23 cellular contexts compared by ENCODE assay signal in the genomic region with DNA sequence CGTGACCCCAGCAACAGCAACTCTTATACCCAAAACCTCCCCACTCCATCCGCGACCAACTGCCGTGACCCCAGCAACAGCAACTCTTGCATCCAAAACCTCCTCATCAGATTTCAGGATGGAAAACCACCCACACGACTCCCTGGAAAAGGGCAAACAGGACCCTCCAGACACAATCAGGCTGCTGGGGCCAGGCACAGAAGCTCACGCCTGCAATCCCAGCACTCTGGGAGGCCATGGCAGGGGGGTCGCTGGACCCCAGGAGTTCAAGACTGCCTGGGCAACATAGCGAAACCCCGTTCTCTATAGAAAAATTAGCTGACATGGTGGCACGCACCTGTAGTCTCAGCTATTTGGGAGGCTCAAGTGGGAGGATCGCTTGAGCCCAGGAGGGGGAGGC. TPM values are rescaled to one million over a fixed set of nuclear protein-coding genes. Genes with fewer than 3 reads are reported as not detected.
DNase-seq lines count a peak whose midpoint lies in the region; ATAC-seq and TF ChIP-seq lines count a peak whose summit lies in the region.
"Had no signal": no experiment of that assay in that cellular context is flagged by ENCODE, and none has a peak within 500 bp of the region (broad histone marks: within the 10 kb centered on the region; RNA-seq: fewer than 3 reads in every experiment).

No MANE protein-coding gene starts in this region.

- H3K79me2 ChIP-seq in SK-N-SH (ENCODE audit: insufficient read depth): peaks cover 25% of the 10 kb centered on the region; the same call in 1 of the 2 replicates

- no peak for TF ChIP-seq CTCF in A673 (conservative IDR thresholded peaks at IDR 0.05; ENCODE audit: low read depth, low read length)
- TF ChIP-seq CTCF in Caco-2 (IDR thresholded peaks at IDR 0.05; ENCODE audit: insufficient read depth in 1 of 2, low read depth in 1 of 2, low read length in 1 of 2, severe bottlenecking in 1 of 2, unreplicated experiment in 1 of 2): no peak
- no peak for TF ChIP-seq CTCF in WTC11 (IDR thresholded peaks at IDR 0.05)
- no peak for TF ChIP-seq CTCF in glutamatergic neuron (IDR thresholded peaks at IDR 0.05; ENCODE audit: partially characterized antibody, unreplicated experiment)
- no peak for TF ChIP-seq CTCF in CD8-positive, alpha-beta T cell (IDR thresholded peaks at IDR 0.05)
- no peak for TF ChIP-seq CTCF in SK-N-SH (IDR thresholded peaks at IDR 0.05)

- CTCF ChIA-PET in A673 (lab: Charles Lee): no interaction called here
- CTCF ChIA-PET in Caco-2 (lab: Charles Lee): no interaction called here
- CTCF ChIA-PET in WTC11 (lab: Charles Lee): interaction anchor here (1.7 kb wide), 1 partner anchor 174 kb away, joined by 4 read pairs; no protein-coding TSS in a partner anchor
- CTCF ChIA-PET in CD8-positive, alpha-beta T cell (lab: Charles Lee): interaction anchor here (1.0 kb wide), 1 partner anchor 39 kb away, joined by 3 read pairs; no protein-coding TSS in a partner anchor
- CTCF ChIA-PET in SK-N-SH (lab: Yijun Ruan, JAX): interaction anchor here (0.9 to 1.1 kb wide), 2 partner anchors 32 to 38 kb away, joined by 3 read pairs; no protein-coding TSS in a partner anchor

- 96% methylated on average over 8 of the region's 11 CpGs for WGBS in SK-N-SH (ENCODE audit: low lambda C conversion rate)

- peaks cover 71% of the 10 kb centered on the region for H3K36me3 ChIP-seq in A673 (ENCODE audit: insufficient read depth, low read length, poor library complexity, severe bottlenecking)
- H3K36me3 ChIP-seq in Caco-2 (ENCODE audit: control insufficient read depth, insufficient read depth, low read length): peaks cover 6% of the 10 kb centered on the region
- H3K36me3 ChIP-seq in CD8-positive, alpha-beta T cell (ENCODE audit: insufficient read depth, low read length): peaks cover 47% of the 10 kb centered on the region
- H3K36me3 ChIP-seq in SK-N-SH (replicated peaks in 1 of 2; ENCODE audit: control insufficient read depth in 1 of 2, insufficient read depth in 2 of 2, low read length in 1 of 2): peaks cover 59 to 70% of the 10 kb centered on the region in 2 experiments

- peaks cover 12% of the 10 kb centered on the region; the same call in 1 of the 2 replicates for H4K20me1 ChIP-seq in SK-N-SH (ENCODE audit: insufficient read depth)

- H2AFZ ChIP-seq in SK-N-SH (ENCODE audit: low read depth): no peak overlapping the region

- H3K4me3 ChIP-seq in A673 (ENCODE audit: low read depth, low read length, poor library complexity, severe bottlenecking) (no peak overlapping the region), Caco-2 (ENCODE audit: low read depth, low read length) (no peak overlapping the region), SK-N-SH (ENCODE audit: low read depth in 2 of 2, low read length in 1 of 2) (no peak overlapping the region)
- no peak overlapping the region for H3K4me3 ChIP-seq in CD8-positive, alpha-beta T cell (ENCODE audit: low read depth, low read length)
- H3K4me3 ChIP-seq: tibial artery had no signal

- peaks cover 24% of the 10 kb centered on the region for H3F3A ChIP-seq in SK-N-SH (replicated peaks; ENCODE audit: insufficient read depth)

- H3K9me3 Mint-ChIP-seq in Caco-2 (ENCODE audit: unreplicated experiment) (peaks cover 10% of the 10 kb centered on the region), WTC11 (peaks cover 7% of the 10 kb centered on the region), glutamatergic neuron (ENCODE audit: unreplicated experiment) (peaks cover 5% of the 10 kb centered on the region)
- H3K9me3 Mint-ChIP-seq in CD8-positive, alpha-beta T cell: no peaks in the 10 kb centered on the region
- H3K9me3 Mint-ChIP-seq: activated T-cell treated with anti-CD3 and anti-CD28 coated beads, Interleukin-2, amount 50 U/mL, for 72 hours had no signal

- H3K9me3 ChIP-seq in A673 (ENCODE audit: low read depth, low read length, poor library complexity, severe bottlenecking) (no peaks in the 10 kb centered on the region), Caco-2 (peaks cover 5% of the 10 kb centered on the region), SK-N-SH (no peaks in the 10 kb centered on the region)
- H3K9me3 ChIP-seq in CD8-positive, alpha-beta T cell (ENCODE audit: low read length): no peaks in the 10 kb centered on the region
- H3K9me3 ChIP-seq: tibial artery had no signal

- H3K27ac ChIP-seq in A673 (ENCODE audit: low read depth, low read length, poor library complexity, severe bottlenecking): peak overlapping the region; percentile 58
- H3K27ac ChIP-seq in CD8-positive, alpha-beta T cell (ENCODE audit: low read depth, low read length): no peak overlapping the region
- no peak overlapping the region for H3K27ac ChIP-seq in SK-N-SH (ENCODE audit: low read depth in 2 of 2, low read length in 1 of 2)
- H3K27ac ChIP-seq: brain microvascular endothelial cell, tibial artery had no signal

- no peak for TF ChIP-seq EP300 in SK-N-SH (IDR thresholded peaks at IDR 0.05; ENCODE audit: borderline replicate concordance in 1 of 2, low read depth in 1 of 2, low read length in 1 of 2)

- H3K36me3 Mint-ChIP-seq in Caco-2 (ENCODE audit: insufficient read depth, unreplicated experiment) (peaks cover 95% of the 10 kb centered on the region), WTC11 (peaks cover 90% of the 10 kb centered on the region), glutamatergic neuron (ENCODE audit: unreplicated experiment) (peaks cover 36% of the 10 kb centered on the region)
- H3K36me3 Mint-ChIP-seq in CD8-positive, alpha-beta T cell: peaks cover 89% of the 10 kb centered on the region

- H3K9ac ChIP-seq in SK-N-SH: no peak overlapping the region

- H3K4me2 ChIP-seq in SK-N-SH: no peak overlapping the region

- no peak for DNase-seq in A673 (ENCODE audit: low spot score)
- DNase-seq in Caco-2: no peak
- no peak for DNase-seq in WTC11 (ENCODE audit: low spot score)
- DNase-seq in glutamatergic neuron: no peak
- no peak for DNase-seq in CD8-positive, alpha-beta T cell
- no peak for DNase-seq in SK-N-SH
- no peak for DNase-seq in SIG-M5 treated with dmso at 0.1 percent for 504 hours (lab: John Stamatoyannopoulos, UW; ENCODE audit: unreplicated experiment)
- DNase-seq: activated CD8-positive, alpha-beta memory T cell treated with anti-CD3 and anti-CD28 coated beads for 24 hours; activated T-cell treated with anti-CD3 and anti-CD28 coated beads, Interleukin-2, amount 50 U/mL, for 72 hours; effector memory CD4-positive, alpha-beta T cell; foreskin melanocyte; naive B cell; NCI-H1105; NCI-H2029; NCI-H2227 treated with DMSO at 0.1 percent for 48 hours; NCI-H748 treated with DMSO at 0.1 percent for 48 hours; retina; stimulated activated CD4-positive, alpha-beta T cell treated with anti-CD3 and anti-CD28 coated beads, Interleukin-4, amount 100 ng/mL, for 24 hours; stimulated activated naive CD8-positive, alpha-beta T cell treated with anti-CD3 and anti-CD28 coated beads, Interleukin-15, Interleukin-2, amounts not matched to agents 100 U/mL and 50 U/mL, for 24 hours; tibial artery had no signal

- no peaks in the 10 kb centered on the region for H3K4me1 Mint-ChIP-seq in Caco-2 (ENCODE audit: low read depth, unreplicated experiment)
- H3K4me1 Mint-ChIP-seq in WTC11: peaks cover 7% of the 10 kb centered on the region; the same call in 1 of the 2 replicates
- H3K4me1 Mint-ChIP-seq in glutamatergic neuron (ENCODE audit: low read depth, unreplicated experiment): peaks cover 9% of the 10 kb centered on the region
- peaks cover 4% of the 10 kb centered on the region for H3K4me1 Mint-ChIP-seq in CD8-positive, alpha-beta T cell (ENCODE audit: low read depth)

- ATAC-seq in WTC11: no peak
- ATAC-seq in CD8-positive, alpha-beta T cell: no peak
- ATAC-seq: activated CD4-positive, CD25-positive, alpha-beta regulatory T cell treated with anti-CD3 and anti-CD28 coated beads, Interleukin-2, amount 50 U/mL, for 24 hours; esophagus mucosa; stimulated activated naive CD8-positive, alpha-beta T cell treated with anti-CD3 and anti-CD28 coated beads, Interleukin-15, Interleukin-2, amounts not matched to agents 100 U/mL and 50 U/mL, for 24 hours had no signal

- H3K4me1 ChIP-seq in A673 (ENCODE audit: insufficient read depth, low read length, poor library complexity, severe bottlenecking) (peaks cover 18% of the 10 kb centered on the region), Caco-2 (no peaks in the 10 kb centered on the region), SK-N-SH (ENCODE audit: control insufficient read depth in 1 of 2, insufficient read depth in 2 of 2, low read depth in 1 of 2, low read length in 1 of 2) (peaks cover 0 to 4% of the 10 kb centered on the region in 2 experiments; a peak in 1 of 4 replicates)
- H3K4me1 ChIP-seq in CD8-positive, alpha-beta T cell (ENCODE audit: insufficient read depth, low read length): no peaks in the 10 kb centered on the region
- H3K4me1 ChIP-seq: tibial artery had no signal

- BruUV-seq in A673 (replicated peaks; lab: Mats Ljungman, UMichigan) (no TSS peak), Caco-2 (replicated peaks; lab: Mats Ljungman, UMichigan) (no TSS peak)

- no peak overlapping the region for H3K4me3 Mint-ChIP-seq in Caco-2 (ENCODE audit: unreplicated experiment)
- no peak overlapping the region for H3K4me3 Mint-ChIP-seq in WTC11
- H3K4me3 Mint-ChIP-seq in glutamatergic neuron (ENCODE audit: unreplicated experiment): no peak overlapping the region
- H3K4me3 Mint-ChIP-seq in CD8-positive, alpha-beta T cell: no peak overlapping the region
- H3K4me3 Mint-ChIP-seq: activated T-cell treated with anti-CD3 and anti-CD28 coated beads, Interleukin-2, amount 50 U/mL, for 72 hours; naive B cell had no signal

- H3K27me3 ChIP-seq in A673 (replicated peaks; ENCODE audit: insufficient read depth, low read depth, low read length, poor library complexity): no peaks in the 10 kb centered on the region
- no peaks in the 10 kb centered on the region for H3K27me3 ChIP-seq in Caco-2 (replicated peaks; ENCODE audit: control insufficient read depth, insufficient read depth, low read length)
- no peaks in the 10 kb centered on the region for H3K27me3 ChIP-seq in CD8-positive, alpha-beta T cell (ENCODE audit: insufficient read depth, low read length)
- no peaks in the 10 kb centered on the region for H3K27me3 ChIP-seq in SK-N-SH (ENCODE audit: insufficient read depth)
- H3K27me3 ChIP-seq: brain microvascular endothelial cell, tibial artery had no signal

- H3K27ac Mint-ChIP-seq in Caco-2 (ENCODE audit: unreplicated experiment) (peak overlapping the region; percentile 80), WTC11 (peak overlapping the region; percentile 45; the same call in 1 of the 2 replicates), glutamatergic neuron (ENCODE audit: unreplicated experiment) (peak overlapping the region; percentile 39)
- no peak overlapping the region for H3K27ac Mint-ChIP-seq in CD8-positive, alpha-beta T cell

- intact Hi-C loops in A673 (cut with micrococcal nuclease; ENCODE audit: unreplicated experiment): no loop called here
- intact Hi-C loops in Caco-2 (cut with micrococcal nuclease; ENCODE audit: unreplicated experiment): no loop called here
- intact Hi-C loops in CD8-positive, alpha-beta T cell (cut with DNase I, micrococcal nuclease): no loop called here

- POLR2A ChIA-PET in A673 (lab: Charles Lee; ENCODE audit: low non-redundant PET): no interaction called here
- POLR2A ChIA-PET in Caco-2 (lab: Charles Lee): no interaction called here
- POLR2A ChIA-PET in WTC11 (lab: Charles Lee): no interaction called here
- POLR2A ChIA-PET in CD8-positive, alpha-beta T cell (lab: Charles Lee): no interaction called here
- POLR2A ChIA-PET in SK-N-SH (lab: Yijun Ruan, JAX): interaction anchor here (0.8 kb wide), 1 partner anchor 20 kb away, joined by 3 read pairs; the partner anchor contains the start of gene PGAM5

- no peaks in the 10 kb centered on the region for H3K27me3 Mint-ChIP-seq in Caco-2 (ENCODE audit: insufficient read depth, unreplicated experiment)
- H3K27me3 Mint-ChIP-seq in WTC11 (ENCODE audit: low read depth): no peaks in the 10 kb centered on the region
- H3K27me3 Mint-ChIP-seq in glutamatergic neuron (ENCODE audit: unreplicated experiment): peaks cover 6% of the 10 kb centered on the region
- H3K27me3 Mint-ChIP-seq in CD8-positive, alpha-beta T cell (ENCODE audit: low read depth): no peaks in the 10 kb centered on the region
- H3K27me3 Mint-ChIP-seq: naive B cell had no signal

- TF ChIP-seq RAD21 in SK-N-SH (IDR thresholded peaks at IDR 0.05; ENCODE audit: low read length): no peak

- no peaks in the 10 kb centered on the region for H3K9me2 ChIP-seq in SK-N-SH

RNA-seq across cellular contexts. Expression of gene PGAM5, which starts 19.7 kb away (rescaled TPM):
- total RNA-seq in A673 (2021) (108 and 121 TPM in 2 replicates), Caco-2 (2022) (78.1 and 87.8 TPM in 2 replicates), WTC11 (2021) (76.8 to 89.7 TPM (median 81.0 TPM) in 3 replicates), glutamatergic neuron (ENCODE audit: unreplicated experiment) (29.1 TPM)
- total RNA-seq in CD8-positive, alpha-beta T cell: 10 to 100 TPM; 14.7 to 15.7 TPM
- polyA plus RNA-seq in SK-N-SH (2012; rRNA removed): 19.9 and 22.5 TPM in 2 replicates
- polyA plus RNA-seq in SK-N-SH (2012; cell fraction: cytosol; rRNA removed): 11.6 and 15.3 TPM in 2 replicates
- 14.8 and 16.5 TPM in 2 replicates for polyA plus RNA-seq in SK-N-SH (2012; cell fraction: nucleus; rRNA removed)

RNA-seq across cellular contexts. Expression of gene ANKLE2, which starts 31.3 kb away (rescaled TPM):
- 103 and 107 TPM in 2 replicates for total RNA-seq in A673 (2021)
- 80.8 and 86.6 TPM in 2 replicates for total RNA-seq in Caco-2 (2022)
- 50.3 to 63.8 TPM (median 50.6 TPM) in 3 replicates for total RNA-seq in WTC11 (2021)
- 105 TPM for total RNA-seq in glutamatergic neuron (ENCODE audit: unreplicated experiment)
- 10 to 100 TPM; 54.7 to 57.9 TPM for total RNA-seq in CD8-positive, alpha-beta T cell
- 55.1 and 85.2 TPM in 2 replicates for polyA plus RNA-seq in SK-N-SH (2012; rRNA removed)
- 22.7 and 26.0 TPM in 2 replicates for polyA plus RNA-seq in SK-N-SH (2012; cell fraction: cytosol; rRNA removed)
- polyA plus RNA-seq in SK-N-SH (2012; cell fraction: nucleus; rRNA removed): 301 and 345 TPM in 2 replicates

RNA-seq across cellular contexts. Expression of gene PXMP2, which starts 43.0 kb away (rescaled TPM):
- total RNA-seq in A673 (2021) (52.2 and 52.6 TPM in 2 replicates), Caco-2 (2022) (29.8 and 39.9 TPM in 2 replicates), WTC11 (2021) (12.0 to 13.2 TPM (median 12.6 TPM) in 3 replicates), glutamatergic neuron (ENCODE audit: unreplicated experiment) (9.8 TPM)
- 1 to 10 TPM; 1.2 to 1.8 TPM for total RNA-seq in CD8-positive, alpha-beta T cell
- 25.4 and 35.8 TPM in 2 replicates for polyA plus RNA-seq in SK-N-SH (2012; rRNA removed)
- 23.8 and 25.0 TPM in 2 replicates for polyA plus RNA-seq in SK-N-SH (2012; cell fraction: cytosol; rRNA removed)
- 21.8 and 26.8 TPM in 2 replicates for polyA plus RNA-seq in SK-N-SH (2012; cell fraction: nucleus; rRNA removed)

RNA-seq across cellular contexts. Expression of gene POLE, which starts 43.2 kb away (rescaled TPM):
- 229 and 239 TPM in 2 replicates for total RNA-seq in A673 (2021)
- 167 and 170 TPM in 2 replicates for total RNA-seq in Caco-2 (2022)
- 120 to 144 TPM (median 126 TPM) in 3 replicates for total RNA-seq in WTC11 (2021)
- total RNA-seq in glutamatergic neuron (ENCODE audit: unreplicated experiment): 38.6 TPM
- total RNA-seq in CD8-positive, alpha-beta T cell: 10 to 100 TPM; 25.9 to 31.1 TPM
- polyA plus RNA-seq in SK-N-SH (2012; rRNA removed): 17.8 and 20.1 TPM in 2 replicates
- polyA plus RNA-seq in SK-N-SH (2012; cell fraction: cytosol; rRNA removed): 5.5 and 6.8 TPM in 2 replicates
- 89.3 and 94.3 TPM in 2 replicates for polyA plus RNA-seq in SK-N-SH (2012; cell fraction: nucleus; rRNA removed)

Comparison
In these comparisons a context has a peak if more than half of its experiments do, and no peak if none do; other contexts are left out.
1. CTCF ChIA-PET loops: an anchor here in WTC11 (1.7 kb wide), CD8-positive, alpha-beta T cell (1.0 kb wide) and SK-N-SH (0.9 to 1.1 kb wide); none called in A673 and Caco-2.